In the genomic region with DNA sequence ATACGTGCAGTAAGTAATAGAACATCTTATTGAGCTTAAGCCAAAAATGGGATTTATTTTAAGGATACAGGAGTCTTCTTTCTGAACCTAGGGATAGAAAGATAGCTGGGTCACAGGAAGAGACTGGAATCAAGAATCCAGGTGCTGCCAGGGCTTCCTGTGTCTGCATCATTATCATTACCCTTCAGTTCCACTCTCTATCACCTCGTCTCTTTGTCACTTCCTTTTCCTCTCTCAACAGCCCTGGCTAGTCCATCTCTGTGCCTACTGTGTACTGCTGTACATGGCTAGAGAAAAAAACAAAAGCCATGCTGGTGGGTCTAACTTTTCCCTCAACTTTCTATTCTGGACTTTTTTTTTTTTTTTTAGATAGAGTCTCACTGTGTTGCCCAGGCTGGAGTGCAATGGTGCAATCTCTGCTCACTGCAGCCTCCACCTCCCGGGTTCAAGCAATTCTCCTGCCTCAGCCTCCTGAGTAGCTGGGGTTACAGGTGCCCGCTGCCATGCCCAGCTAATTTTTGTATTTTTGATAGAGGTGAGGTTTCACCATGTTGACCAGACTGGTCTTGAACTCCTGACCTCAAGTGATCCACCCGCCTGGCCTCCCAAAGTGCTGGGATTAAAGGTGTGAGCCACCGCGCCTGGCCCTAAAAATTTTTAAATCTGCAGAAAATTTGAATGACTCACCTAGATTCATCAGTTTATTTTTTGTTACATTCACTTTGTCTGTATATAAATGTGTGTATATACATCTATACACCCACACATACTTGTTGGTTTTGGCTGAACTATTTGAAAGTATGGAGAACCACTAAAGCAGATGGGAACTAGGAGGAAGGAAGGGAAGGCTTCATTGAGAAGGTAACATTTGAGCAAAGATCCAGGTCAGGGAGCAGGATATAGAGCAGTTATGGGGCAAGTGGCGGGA, we compare ENCODE assay signal across 10 cellular contexts. TPM values are rescaled to one million over a fixed set of nuclear protein-coding genes. Genes with fewer than 3 reads are reported as not detected.
A peak's percentile ranks its signal among the peaks of the same experiment; 100 is the strongest.
DNase-seq lines count a peak whose midpoint lies in the region; ATAC-seq and TF ChIP-seq lines count a peak whose summit lies in the region.
"Had no signal": no experiment of that assay in that cellular context is flagged by ENCODE, and none has a peak within 500 bp of the region (broad histone marks: within the 10 kb centered on the region; RNA-seq: fewer than 3 reads in every experiment).

No MANE protein-coding gene starts in this region.

- H3K18ac ChIP-seq in trophoblast cell (ENCODE audit: low read length) = peak overlapping the region; percentile 17

- H4K20me1 ChIP-seq in GM23338 (replicated peaks; ENCODE audit: insufficient read depth) = peaks cover 12% of the 10 kb centered on the region

- H3K27ac ChIP-seq in GM23338 (ENCODE audit: low read depth) (peak overlapping the region; percentile 32), epithelial cell of prostate (peak overlapping the region; percentile 94), trophoblast cell (ENCODE audit: low read depth, low read length) (no peak overlapping the region)

- H3K23ac ChIP-seq in trophoblast cell (ENCODE audit: low read length) = peak overlapping the region; percentile 5

- H3K27me3 ChIP-seq in GM23338 (ENCODE audit: insufficient read depth) (no peaks in the 10 kb centered on the region), trophoblast cell (ENCODE audit: insufficient read depth, low read length) (no peaks in the 10 kb centered on the region)

- ATAC-seq in GM23338 = no peak
- ATAC-seq in T-helper 17 cell = no peak
- ATAC-seq in mucosa of descending colon = no peak

- H3K27me3 Mint-ChIP-seq in GM23338 (ENCODE audit: insufficient read depth, low read depth, poor library complexity) (peaks cover 2% of the 10 kb centered on the region), T-helper 17 cell (no peaks in the 10 kb centered on the region)
- H3K27me3 Mint-ChIP-seq: naive B cell had no signal

- H3K4me2 ChIP-seq in GM23338 (no peak overlapping the region), trophoblast cell (ENCODE audit: low read length) (no peak overlapping the region)

- CTCF ChIA-PET in HEK293T (lab: Yijun Ruan, JAX) = interaction anchor here (1.1 kb wide), 1 partner anchor 18 kb away, joined by 4 read pairs; no protein-coding TSS in a partner anchor

- H3K9me3 ChIP-seq in T-helper 17 cell (ENCODE audit: control insufficient read depth, low read length, poor library complexity, severe bottlenecking) (no peaks in the 10 kb centered on the region), trophoblast cell (ENCODE audit: insufficient read depth, low read depth, low read length) (no peaks in the 10 kb centered on the region), mucosa of descending colon (no peaks in the 10 kb centered on the region)

- H3K79me2 ChIP-seq in GM23338 (replicated peaks; ENCODE audit: insufficient read depth) (peaks cover 97% of the 10 kb centered on the region), trophoblast cell (ENCODE audit: control insufficient read depth, insufficient read depth, low read length, poor library complexity) (peaks cover 2% of the 10 kb centered on the region)

- H4K91ac ChIP-seq in trophoblast cell (ENCODE audit: low read depth, low read length) = no peak overlapping the region

- H2BK120ac ChIP-seq in trophoblast cell (ENCODE audit: insufficient read depth, low read length, poor library complexity) = no peak overlapping the region

- TF ChIP-seq CTCF in GM23338 (conservative IDR thresholded peaks at IDR 0.05; ENCODE audit: low read depth in 2 of 2) (no peak), mucosa of descending colon (IDR thresholded peaks at IDR 0.05) (no peak)

- H3K36me3 ChIP-seq in GM23338 (ENCODE audit: insufficient read depth) (no peaks in the 10 kb centered on the region; the same call in 1 of the 2 replicates), trophoblast cell (ENCODE audit: control insufficient read depth in 1 of 2, insufficient read depth in 2 of 2, low read length in 2 of 2) (peaks cover 0 to 2% of the 10 kb centered on the region in 2 experiments), mucosa of descending colon (ENCODE audit: low read depth) (no peaks in the 10 kb centered on the region)

- H3K4me1 Mint-ChIP-seq in GM23338 (peaks cover 20% of the 10 kb centered on the region), T-helper 17 cell (peaks cover 23% of the 10 kb centered on the region)

- no peak overlapping the region for H3K9ac ChIP-seq in trophoblast cell (ENCODE audit: low read length)

- intact Hi-C loops in mucosa of descending colon (cut with DNase I, micrococcal nuclease) = no loop called here

- H3K4ac ChIP-seq in trophoblast cell (ENCODE audit: low read depth, low read length) = peak overlapping the region; percentile 27

- H2BK12ac ChIP-seq in trophoblast cell (ENCODE audit: low read length) = no peak overlapping the region

- POLR2A ChIA-PET in HEK293T (lab: Yijun Ruan, JAX) = no interaction called here

- H3K27ac Mint-ChIP-seq in GM23338 (peak overlapping the region; percentile 4; the same call in 1 of the 2 replicates), T-helper 17 cell (peak overlapping the region; percentile 88)

- H4K12ac ChIP-seq in trophoblast cell (ENCODE audit: low read depth, low read length) = no peak overlapping the region

- no peak overlapping the region for H2BK5ac ChIP-seq in trophoblast cell (ENCODE audit: low read depth, low read length, poor library complexity)

- H3K9me3 Mint-ChIP-seq in GM23338 = no peaks in the 10 kb centered on the region
- H3K9me3 Mint-ChIP-seq: naive B cell had no signal

- no CpG with 5 or more reads among the region's 8 CpGs for WGBS in trophoblast cell (ENCODE audit: extremely low coverage, insufficient coverage, insufficient read length)

- H3K4me3 Mint-ChIP-seq in GM23338 = no peak overlapping the region
- H3K4me3 Mint-ChIP-seq in T-helper 17 cell = no peak overlapping the region
- H3K4me3 Mint-ChIP-seq: naive B cell had no signal

- H3K79me1 ChIP-seq in trophoblast cell (ENCODE audit: low read length) = peaks cover 2% of the 10 kb centered on the region

- no peak overlapping the region for H3K14ac ChIP-seq in trophoblast cell (ENCODE audit: low read length)

- no peaks in the 10 kb centered on the region for H3K9me2 ChIP-seq in GM23338 (ENCODE audit: insufficient read depth)

- H3K4me3 ChIP-seq in GM23338 = no peak overlapping the region
- no peak overlapping the region for H3K4me3 ChIP-seq in trophoblast cell (ENCODE audit: low read depth, low read length)
- H3K4me3 ChIP-seq in mucosa of descending colon = no peak overlapping the region

- H2AFZ ChIP-seq in GM23338 (no peak overlapping the region), trophoblast cell (ENCODE audit: insufficient read depth, low read length, poor library complexity) (no peak overlapping the region)

- H3K4me1 ChIP-seq in GM23338 (ENCODE audit: insufficient read depth) = peaks cover 33% of the 10 kb centered on the region; the same call in 1 of the 2 replicates
- H3K4me1 ChIP-seq in trophoblast cell (ENCODE audit: control insufficient read depth in 1 of 2, insufficient read depth in 2 of 2, low read length in 2 of 2) = peaks cover 7 to 14% of the 10 kb centered on the region in 2 experiments
- no peaks in the 10 kb centered on the region for H3K4me1 ChIP-seq in mucosa of descending colon (ENCODE audit: low read depth)

- H4K8ac ChIP-seq in trophoblast cell (ENCODE audit: low read depth, low read length) = no peak overlapping the region

- H2AK5ac ChIP-seq in trophoblast cell (ENCODE audit: low read length) = no peak overlapping the region

- DNase-seq in GM23338 (ENCODE audit: low spot score) = no peak
- DNase-seq in T-helper 17 cell = no peak
- DNase-seq in epithelial cell of prostate (ENCODE audit: low read depth, low spot score) = no peak
- DNase-seq in trophoblast cell = no peak
- DNase-seq in activated CD4-positive, CD25-positive, alpha-beta regulatory T cell (lab: John Stamatoyannopoulos, UW) = no peak
- DNase-seq in SKM-1 (lab: John Stamatoyannopoulos, UW; ENCODE audit: unreplicated experiment) = no peak
- no peak for DNase-seq in mucosa of descending colon
- no peak for DNase-seq in HEK293T (ENCODE audit: extremely low spot score)
- DNase-seq: naive B cell, NCI-H2081 had no signal

- H3F3A ChIP-seq in GM23338 (replicated peaks; ENCODE audit: low read depth) = no peaks in the 10 kb centered on the region

- H3K36me3 Mint-ChIP-seq in GM23338 (ENCODE audit: low read depth) = no peaks in the 10 kb centered on the region
- peaks cover 8% of the 10 kb centered on the region for H3K36me3 Mint-ChIP-seq in T-helper 17 cell (ENCODE audit: low read depth)

TF ChIP-seq in GM23338, 12 proteins besides CTCF, POLR2A, EP300 and RAD21 (continues in another document):
- TF ChIP-seq EZH2 (IDR thresholded peaks at IDR 0.05; ENCODE audit: low read depth, unreplicated experiment) (no peak), POLR2AphosphoS5 (IDR thresholded peaks at IDR 0.05; ENCODE audit: low read depth) (no peak), STAT1 (IDR thresholded peaks at IDR 0.05; ENCODE audit: unreplicated experiment) (no peak), ZNF114 (CRISPR knock-in tag; IDR thresholded peaks at IDR 0.05) (no peak), EZH2phosphoT487 (IDR thresholded peaks at IDR 0.05; ENCODE audit: unreplicated experiment) (no peak)

TF ChIP-seq in HEK293T, 16 proteins besides CTCF, POLR2A, EP300 and RAD21:
- no peak for TF ChIP-seq LEF1 (IDR thresholded peaks at IDR 0.05; ENCODE audit: borderline replicate concordance)
- no peak for TF ChIP-seq FOXK2 (IDR thresholded peaks at IDR 0.05)

RNA-seq across cellular contexts. Expression of a gene that starts 31.9 kb away (rescaled TPM):
- total RNA-seq in GM23338 (2014; rRNA removed; shearing (Covaris generic)) = 76.5 and 115 TPM in 2 replicates
- 27.9 and 28.4 TPM in 2 replicates for polyA plus RNA-seq in GM23338 (2016; fragmentation: Nextera tagmentation; extraction: Ambion mirVana)
- total RNA-seq in T-helper 17 cell (10 to 100 TPM; 34.3 to 36.8 TPM), mucosa of descending colon (10 to 100 TPM; 40.7 to 66.2 (median 41.4) TPM)
- 43.2 and 44.4 TPM in 2 replicates for polyA plus RNA-seq in trophoblast cell (2013)
